In genomic region chr15:71436854-71437253, GRCh38 we compare ENCODE assay signal across 19 cellular contexts.
A peak's percentile ranks its signal among the peaks of the same experiment; 100 is the strongest.
DNase-seq lines count a peak whose midpoint lies in the region; ATAC-seq and TF ChIP-seq lines count a peak whose summit lies in the region.
"Had no signal": no experiment of that assay in that cellular context is flagged by ENCODE, and none has a peak within 500 bp of the region (broad histone marks: within the 10 kb centered on the region; RNA-seq: fewer than 3 reads in every experiment).

No MANE protein-coding gene starts in this region.

- no peaks in the 10 kb centered on the region for H3K4me1 Mint-ChIP-seq in progenitor cell of endocrine pancreas (ENCODE audit: low read depth)
- H3K4me1 Mint-ChIP-seq: CD4-positive, CD25-positive, alpha-beta regulatory T cell; CD8-positive, alpha-beta memory T cell had no signal

- no peaks in the 10 kb centered on the region for H3K27me3 ChIP-seq in right cardiac atrium (ENCODE audit: control insufficient read depth, insufficient read depth)
- no peaks in the 10 kb centered on the region for H3K27me3 ChIP-seq in RWPE2 (ENCODE audit: insufficient read depth, poor library complexity, severe bottlenecking)
- no peaks in the 10 kb centered on the region for H3K27me3 ChIP-seq in right lobe of liver
- no peaks in the 10 kb centered on the region for H3K27me3 ChIP-seq in sigmoid colon
- H3K27me3 ChIP-seq: BE2C had no signal

- intact Hi-C loops in right cardiac atrium (cut with DNase I), result loop anchor here in 3 of 4 donors (5.0 kb wide), 3 partner anchors 50 to 325 kb away; partner anchors contain the start of gene THSD4 (in 1 of the 3)
- intact Hi-C loops in Right ventricle myocardium superior (cut with DNase I), result no loop called here
- intact Hi-C loops in left colon (cut with DNase I, micrococcal nuclease), result no loop called here
- intact Hi-C loops in right lobe of liver (cut with DNase I), result loop anchor here in 1 of 2 donors (5.0 kb wide), 1 partner anchor 50 kb away; no protein-coding TSS in a partner anchor
- intact Hi-C loops in sigmoid colon (cut with DNase I), result no loop called here

- no peak for DNase-seq in right cardiac atrium
- no peak for DNase-seq in Right ventricle myocardium superior
- DNase-seq in RWPE2 (ENCODE audit: low spot score), result no peak
- DNase-seq in left colon, result no peak
- no peak for DNase-seq in right lobe of liver
- no peak for DNase-seq in sigmoid colon
- DNase-seq in progenitor cell of endocrine pancreas (ENCODE audit: low spot score, unreplicated experiment), result no peak
- DNase-seq: ACHN; BE2C; C1 segment of cervical spinal cord; CD4-positive, CD25-positive, alpha-beta regulatory T cell; CD8-positive, alpha-beta memory T cell; COR-L47; DMS 273 treated with DMSO at 0.1 percent for 48 hours; DMS53; DND-41; EL; HCEC 1CT had no signal

- H3K9me3 Mint-ChIP-seq in progenitor cell of endocrine pancreas (ENCODE audit: low read depth), result no peaks in the 10 kb centered on the region
- H3K9me3 Mint-ChIP-seq: CD4-positive, CD25-positive, alpha-beta regulatory T cell had no signal

- H3K36me3 Mint-ChIP-seq in progenitor cell of endocrine pancreas (ENCODE audit: insufficient read depth), result no peaks in the 10 kb centered on the region
- H3K36me3 Mint-ChIP-seq: CD4-positive, CD25-positive, alpha-beta regulatory T cell; CD8-positive, alpha-beta memory T cell had no signal

- ATAC-seq in right cardiac atrium, result no peak
- no peak for ATAC-seq in Right ventricle myocardium superior (ENCODE audit: poor library complexity)
- no peak for ATAC-seq in RWPE2 (ENCODE audit: low read depth)
- peak; percentile 56 for ATAC-seq in left colon
- ATAC-seq in right lobe of liver, result no peak
- ATAC-seq: GM12878 had no signal

- H3K4me1 ChIP-seq in right cardiac atrium (ENCODE audit: control insufficient read depth, insufficient read depth, low read length) (no peaks in the 10 kb centered on the region), RWPE2 (ENCODE audit: insufficient read depth, poor library complexity, severe bottlenecking) (peaks cover 42% of the 10 kb centered on the region), right lobe of liver (peaks cover 0 to 6% (median 0%) of the 10 kb centered on the region in 4 donors), sigmoid colon (no peaks in the 10 kb centered on the region)
- H3K4me1 ChIP-seq: BE2C had no signal

- TF ChIP-seq EP300 in sigmoid colon (IDR thresholded peaks at IDR 0.05), result no peak

- peaks cover 58% of the 10 kb centered on the region for H3K27me3 Mint-ChIP-seq in progenitor cell of endocrine pancreas

- no peak overlapping the region for H3K27ac Mint-ChIP-seq in progenitor cell of endocrine pancreas
- H3K27ac Mint-ChIP-seq: CD4-positive, CD25-positive, alpha-beta regulatory T cell; CD8-positive, alpha-beta memory T cell had no signal

- WGBS in right cardiac atrium, result 94% methylated on average over 3 of the region's 3 CpGs
- WGBS in right lobe of liver (ENCODE audit: insufficient coverage, low coverage, low lambda C conversion rate, missing lambda C conversion rate), result 84% methylated on average over 3 of the region's 3 CpGs
- 81 to 90% methylated on average over 3 of the region's 3 CpGs for WGBS in sigmoid colon, 2 donors

- TF ChIP-seq POLR2A in right lobe of liver (IDR thresholded peaks at IDR 0.05) (no peak), sigmoid colon (IDR thresholded peaks at IDR 0.05) (no peak)

- no peak overlapping the region for H3K4me3 Mint-ChIP-seq in progenitor cell of endocrine pancreas (ENCODE audit: low read depth)
- H3K4me3 Mint-ChIP-seq: CD4-positive, CD25-positive, alpha-beta regulatory T cell; CD8-positive, alpha-beta memory T cell had no signal

- H3K27ac ChIP-seq in right cardiac atrium (ENCODE audit: low read length), result peak overlapping the region; percentile 7
- H3K27ac ChIP-seq in RWPE2 (ENCODE audit: poor library complexity, severe bottlenecking), result peak overlapping the region; percentile 88
- H3K27ac ChIP-seq in right lobe of liver, result no peak overlapping the region
- H3K27ac ChIP-seq in sigmoid colon, result no peak overlapping the region

- no peak overlapping the region for H3K4me3 ChIP-seq in right cardiac atrium (ENCODE audit: low read length)
- H3K4me3 ChIP-seq in RWPE2 (ENCODE audit: severe bottlenecking), result no peak overlapping the region
- no peak overlapping the region for H3K4me3 ChIP-seq in right lobe of liver
- H3K4me3 ChIP-seq in sigmoid colon, result no peak overlapping the region
- H3K4me3 ChIP-seq: GM12878 had no signal

- H3K36me3 ChIP-seq in RWPE2 (ENCODE audit: low read depth) (peaks cover 33% of the 10 kb centered on the region), right lobe of liver (no peaks in the 10 kb centered on the region), sigmoid colon (no peaks in the 10 kb centered on the region)
- H3K36me3 ChIP-seq: BE2C had no signal

- TF ChIP-seq CTCF in RWPE2 (IDR thresholded peaks at IDR 0.05; ENCODE audit: poor library complexity, severe bottlenecking) (no peak), right lobe of liver (IDR thresholded peaks at IDR 0.05) (no peak), sigmoid colon (IDR thresholded peaks at IDR 0.05) (no peak), progenitor cell of endocrine pancreas (IDR thresholded peaks at IDR 0.05; ENCODE audit: unreplicated experiment) (no peak)

- H3K9me3 ChIP-seq in right cardiac atrium (ENCODE audit: control insufficient read depth, low read length) (peaks cover 2% of the 10 kb centered on the region), RWPE2 (ENCODE audit: severe bottlenecking) (no peaks in the 10 kb centered on the region), right lobe of liver (no peaks in the 10 kb centered on the region), sigmoid colon (no peaks in the 10 kb centered on the region)
- H3K9me3 ChIP-seq: BE2C had no signal

Comparison
In these comparisons a context has a peak if more than half of its experiments do, and no peak if none do; other contexts are left out.
1. intact Hi-C loops: an anchor here in right cardiac atrium (5.0 kb wide); none called in Right ventricle myocardium superior, left colon and sigmoid colon.
2. H3K27ac ChIP-seq: peak in right cardiac atrium (single experiment) and RWPE2 (single experiment); none in right lobe of liver (0 of 3) and sigmoid colon (0 of 4).